ENCODE assay signal across 3 cellular contexts in the genomic region with DNA sequence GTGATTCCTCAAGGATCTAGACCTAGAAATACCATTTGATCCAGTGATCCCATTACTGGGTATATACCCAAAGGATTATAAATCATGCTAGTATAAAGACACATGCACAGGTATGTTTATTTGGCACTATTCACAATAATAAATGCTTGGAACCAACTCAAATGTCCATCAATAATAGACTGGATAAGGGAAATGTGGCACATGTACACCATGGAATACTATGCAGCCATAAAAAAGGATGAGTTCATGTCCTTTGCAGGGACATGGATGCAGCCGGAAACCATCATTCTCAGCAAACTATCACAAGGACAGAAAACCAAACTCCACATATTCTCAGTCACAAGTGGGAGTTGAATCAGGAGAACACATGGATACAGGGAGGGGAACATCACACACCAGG.
DNase-seq lines count a peak whose midpoint lies in the region; ATAC-seq, FAIRE-seq and TF ChIP-seq lines count a peak whose summit lies in the region.
"Not testable (repeated sequence)": the region's sequence is repeated elsewhere in the genome, so short reads cannot be mapped to it uniquely, and the experiment has no call there.

No MANE protein-coding gene starts in this region.

- not testable (repeated sequence) for H3K36me3 ChIP-seq in HEK293 (ENCODE audit: control insufficient read depth in 2 of 2, insufficient read depth in 1 of 2, low read length in 2 of 2); K562 (ENCODE audit: control insufficient read depth, insufficient read depth, low read length)

- not testable (repeated sequence) for H3K4me1 ChIP-seq in HEK293 (ENCODE audit: control insufficient read depth, insufficient read depth, low read length)
- peaks cover 7 to 18% of the 10 kb centered on the region in 2 experiments; a peak in 4 of 5 replicates for H3K4me1 ChIP-seq in K562 (replicated peaks in 1 of 2; ENCODE audit: control insufficient read depth in 2 of 2, insufficient read depth in 2 of 2, low read length in 2 of 2)

- not testable (repeated sequence) for H3K4me1 Mint-ChIP-seq in activated naive CD4-positive, alpha-beta T cell treated with anti-CD3 and anti-CD28 coated beads, Interleukin-2, amount 50 U/mL, for 24 hours

- peak overlapping the region; percentile 15 for H3K27ac Mint-ChIP-seq in activated naive CD4-positive, alpha-beta T cell treated with anti-CD3 and anti-CD28 coated beads, Interleukin-2, amount 50 U/mL, for 24 hours

- intact Hi-C loops in K562 (cut with micrococcal nuclease) = not testable (repeated sequence)

- TF ChIP-seq EP300 in K562 (IDR thresholded peaks at IDR 0.05; ENCODE audit: low read length) = not testable (repeated sequence)

- BruUV-seq in K562 (replicated peaks; lab: Mats Ljungman, UMichigan) = not testable (repeated sequence)

- WGBS in K562 (ENCODE audit: insufficient coverage, low coverage, missing lambda C conversion rate) = 100% methylated on average over 1 of the region's 1 CpG

- not testable (repeated sequence) for H3K9ac ChIP-seq in K562 (ENCODE audit: insufficient read depth in 1 of 2, low read depth in 2 of 2, low read length in 2 of 2)

- not testable (repeated sequence) for H3K36me3 Mint-ChIP-seq in activated naive CD4-positive, alpha-beta T cell treated with anti-CD3 and anti-CD28 coated beads, Interleukin-2, amount 50 U/mL, for 24 hours

- CTCF ChIA-PET in HEK293 (lab: Yijun Ruan, JAX) = interaction anchor here (1.2 kb wide), 1 partner anchor 10 kb away, joined by 4 read pairs; no protein-coding TSS in a partner anchor
- CTCF ChIA-PET in K562 (lab: Yijun Ruan, JAX; ENCODE audit: low intra/inter-chr PET ratio) = not testable (repeated sequence)

- H3K9me1 ChIP-seq in K562 (ENCODE audit: control insufficient read depth, insufficient read depth, low read length) = not testable (repeated sequence)

- POLR2A ChIA-PET in HEK293 (lab: Yijun Ruan, JAX); K562 (lab: Yijun Ruan, JAX): not testable (repeated sequence)

- not testable (repeated sequence) for H3K27me3 ChIP-seq in K562 (ENCODE audit: control insufficient read depth in 2 of 2, insufficient read depth in 2 of 2, low read length in 2 of 2)

- TF ChIP-seq RAD21 in K562 (CRISPR knock-in tag; conservative IDR thresholded peaks at IDR 0.05 in 1 of 2, IDR thresholded peaks at IDR 0.05 in 1 of 2) = not testable (repeated sequence)

- H3K4me2 ChIP-seq in K562 (ENCODE audit: insufficient read depth, low read length) = not testable (repeated sequence)

- peaks cover 18% of the 10 kb centered on the region for H3K27me3 Mint-ChIP-seq in activated naive CD4-positive, alpha-beta T cell treated with anti-CD3 and anti-CD28 coated beads, Interleukin-2, amount 50 U/mL, for 24 hours

- not testable (repeated sequence) for DNase-seq in K562 (ENCODE audit: extremely low read depth in 1 of 4, low spot score in 3 of 4)

- not testable (repeated sequence) for FAIRE-seq in K562 (lab: Jason Lieb, UNC)

- TF ChIP-seq CTCF in HEK293 (tag by site-specific recombination; IDR thresholded peaks at IDR 0.05); K562 (IDR thresholded peaks at IDR 0.05 in 2 of 3, conservative IDR thresholded peaks at IDR 0.05 in 1 of 3; ENCODE audit: insufficient read depth in 2 of 3, low read depth in 1 of 3, low read length in 3 of 3): not testable (repeated sequence)

- H3K4me3 ChIP-seq in HEK293 (ENCODE audit: low read depth, low read length); K562: not testable (repeated sequence)

- H3K4me3 Mint-ChIP-seq in activated naive CD4-positive, alpha-beta T cell treated with anti-CD3 and anti-CD28 coated beads, Interleukin-2, amount 50 U/mL, for 24 hours = not testable (repeated sequence)

- H3K9me3 ChIP-seq in HEK293 (ENCODE audit: control insufficient read depth, insufficient read depth, low read depth, low read length); K562 (replicated peaks; ENCODE audit: control insufficient read depth, insufficient read depth, low read depth, low read length): not testable (repeated sequence)

- not testable (repeated sequence) for H2AFZ ChIP-seq in K562 (ENCODE audit: low read depth, low read length)

- not testable (repeated sequence) for TF ChIP-seq POLR2A in K562 (conservative IDR thresholded peaks at IDR 0.05)

- H3K79me2 ChIP-seq in K562 (ENCODE audit: control insufficient read depth, insufficient read depth, low read length) = not testable (repeated sequence)

- not testable (repeated sequence) for ATAC-seq in K562

- in situ Hi-C loops in K562 (cut with MboI) = not testable (repeated sequence)

- not testable (repeated sequence) for H4K20me1 ChIP-seq in K562 (replicated peaks; ENCODE audit: control insufficient read depth, insufficient read depth, low read length)

- not testable (repeated sequence) for H3K27ac ChIP-seq in HEK293 (ENCODE audit: extremely low read depth, low read depth, low read length); K562 (ENCODE audit: extremely low read depth, low read depth, low read length)

- peaks cover 33% of the 10 kb centered on the region for H3K9me3 Mint-ChIP-seq in activated naive CD4-positive, alpha-beta T cell treated with anti-CD3 and anti-CD28 coated beads, Interleukin-2, amount 50 U/mL, for 24 hours

TF ChIP-seq in HEK293, 187 proteins besides CTCF, POLR2A, EP300 and RAD21:
- peak; percentile 53; the same call in 1 of the 2 replicates for TF ChIP-seq ZNF146 (tag by site-specific recombination; IDR thresholded peaks at IDR 0.05)

TF ChIP-seq in K562, 482 proteins besides CTCF, POLR2A, EP300 and RAD21:
- TF ChIP-seq RBM25 (IDR thresholded peaks at IDR 0.05; ENCODE audit: low read depth, low read length, severe bottlenecking) = peak; percentile 59
- peak; percentile 15 to 53; a peak in 1 of 4 replicates for TF ChIP-seq KDM1A (IDR thresholded peaks at IDR 0.05)
- TF ChIP-seq ZNF146 (CRISPR knock-in tag; IDR thresholded peaks at IDR 0.05; ENCODE audit: unreplicated experiment) = peak; percentile 96
